Comparison of ENCODE assay signal across 25 cellular contexts in genomic region chr6:157787080-157787479, GRCh38. TPM values are rescaled to one million over a fixed set of nuclear protein-coding genes. Genes with fewer than 3 reads are reported as not detected.
DNase-seq lines count a peak whose midpoint lies in the region; ATAC-seq and TF ChIP-seq lines count a peak whose summit lies in the region.
"Had no signal": no experiment of that assay in that cellular context is flagged by ENCODE, and none has a peak within 500 bp of the region (broad histone marks: within the 10 kb centered on the region; RNA-seq: fewer than 3 reads in every experiment).

No MANE protein-coding gene starts in this region.

- no peaks in the 10 kb centered on the region for H3K36me3 Mint-ChIP-seq in Caco-2 (ENCODE audit: insufficient read depth, unreplicated experiment)
- H3K36me3 Mint-ChIP-seq in nephron progenitor cell (ENCODE audit: low read depth) = no peaks in the 10 kb centered on the region
- no peaks in the 10 kb centered on the region for H3K36me3 Mint-ChIP-seq in activated T-cell treated with anti-CD3 and anti-CD28 coated beads, Interleukin-2, amount 50 U/mL, for 4 hours (ENCODE audit: insufficient read depth)
- H3K36me3 Mint-ChIP-seq: CD14-positive monocyte; stimulated activated effector memory CD8-positive, alpha-beta T cell treated with anti-CD3 and anti-CD28 coated beads, Interleukin-12 subunit alpha, Interleukin-12 subunit beta, amount 100 ng/mL, for 72 hours; WTC11 had no signal

- BruUV-seq in Caco-2 (replicated peaks; lab: Mats Ljungman, UMichigan) (no TSS peak), Panc1 (replicated peaks; lab: Mats Ljungman, UMichigan) (no TSS peak)

- in situ Hi-C loops in Panc1 (cut with HindIII; ENCODE audit: low pct_unique_long_range_greater_than_20kb, low sequenced_read_pairs) = no loop called here

- no peaks in the 10 kb centered on the region for H3K27me3 ChIP-seq in Caco-2 (replicated peaks; ENCODE audit: control insufficient read depth, insufficient read depth, low read length)
- H3K27me3 ChIP-seq in Panc1 (ENCODE audit: control insufficient read depth, insufficient read depth, low read length) = no peaks in the 10 kb centered on the region
- H3K27me3 ChIP-seq: esophagus muscularis mucosa, heart left ventricle had no signal

- no peaks in the 10 kb centered on the region for H3K27me3 Mint-ChIP-seq in Caco-2 (ENCODE audit: insufficient read depth, unreplicated experiment)
- peaks cover 7% of the 10 kb centered on the region for H3K27me3 Mint-ChIP-seq in nephron progenitor cell (ENCODE audit: low read depth, poor library complexity)
- H3K27me3 Mint-ChIP-seq in activated T-cell treated with anti-CD3 and anti-CD28 coated beads, Interleukin-2, amount 50 U/mL, for 4 hours (ENCODE audit: low read depth) = peaks cover 5% of the 10 kb centered on the region

- H3K36me3 ChIP-seq in Caco-2 (ENCODE audit: control insufficient read depth, insufficient read depth, low read length) (no peaks in the 10 kb centered on the region), Panc1 (ENCODE audit: control insufficient read depth, insufficient read depth, low read length) (no peaks in the 10 kb centered on the region)
- H3K36me3 ChIP-seq: esophagus muscularis mucosa, heart left ventricle, lower lobe of right lung had no signal

- H3K27ac Mint-ChIP-seq in Caco-2 (ENCODE audit: unreplicated experiment) (peak overlapping the region; percentile 46), nephron progenitor cell (peak overlapping the region; percentile 66)
- H3K27ac Mint-ChIP-seq: stimulated activated effector memory CD8-positive, alpha-beta T cell treated with anti-CD3 and anti-CD28 coated beads, Interleukin-12 subunit alpha, Interleukin-12 subunit beta, amount 100 ng/mL, for 72 hours; T-helper 2 cell treated with Interferon-gamma antibody and Interleukin-4, amounts not matched to agents 5 μg/mL and 100 μg/mL, for 36 hours; WTC11 had no signal

- no peak for ATAC-seq in Panc1
- ATAC-seq in activated T-cell treated with anti-CD3 and anti-CD28 coated beads, Interleukin-2, amount 50 U/mL, for 4 hours = no peak
- no peak for ATAC-seq in HG03108 (IDR thresholded peaks at IDR 0.05; ENCODE audit: unreplicated experiment)
- no peak for ATAC-seq in HG03175 (IDR thresholded peaks at IDR 0.05; ENCODE audit: unreplicated experiment)
- ATAC-seq: GM12878; lower lobe of right lung; SK-N-SH treated with all-trans-retinoic acid at 6 μM for 48 hours; stimulated activated effector memory CD8-positive, alpha-beta T cell treated with anti-CD3 and anti-CD28 coated beads, Interleukin-12 subunit alpha, Interleukin-12 subunit beta, amount 100 ng/mL, for 72 hours; WTC11 had no signal

- H3K4me1 Mint-ChIP-seq in Caco-2 (ENCODE audit: low read depth, unreplicated experiment) (peaks cover 15% of the 10 kb centered on the region), nephron progenitor cell (no peaks in the 10 kb centered on the region)
- H3K4me1 Mint-ChIP-seq in activated T-cell treated with anti-CD3 and anti-CD28 coated beads, Interleukin-2, amount 50 U/mL, for 4 hours (ENCODE audit: low read depth) = peaks cover 5% of the 10 kb centered on the region
- H3K4me1 Mint-ChIP-seq: CD14-positive monocyte, WTC11 had no signal

- H3K9me3 Mint-ChIP-seq in Caco-2 (ENCODE audit: unreplicated experiment) (no peaks in the 10 kb centered on the region), nephron progenitor cell (peaks cover 8% of the 10 kb centered on the region)
- peaks cover 2% of the 10 kb centered on the region for H3K9me3 Mint-ChIP-seq in activated T-cell treated with anti-CD3 and anti-CD28 coated beads, Interleukin-2, amount 50 U/mL, for 4 hours

- H3K4me3 Mint-ChIP-seq in Caco-2 (ENCODE audit: unreplicated experiment) (no peak overlapping the region), nephron progenitor cell (no peak overlapping the region)
- no peak overlapping the region for H3K4me3 Mint-ChIP-seq in activated T-cell treated with anti-CD3 and anti-CD28 coated beads, Interleukin-2, amount 50 U/mL, for 4 hours
- H3K4me3 Mint-ChIP-seq: CD14-positive monocyte; stimulated activated effector memory CD8-positive, alpha-beta T cell treated with anti-CD3 and anti-CD28 coated beads, Interleukin-12 subunit alpha, Interleukin-12 subunit beta, amount 100 ng/mL, for 72 hours; T-helper 2 cell treated with Interferon-gamma antibody and Interleukin-4, amounts not matched to agents 5 μg/mL and 100 μg/mL, for 36 hours; WTC11 had no signal

- DNase-seq in Caco-2 = peak; percentile 72 to 75
- DNase-seq in Panc1 (ENCODE audit: low read depth, low spot score) = no peak
- DNase-seq in fibroblast of peridontal ligament (ENCODE audit: extremely low read depth) = peak; percentile 91
- DNase-seq in nephron progenitor cell = no peak
- DNase-seq in activated T-cell treated with anti-CD3 and anti-CD28 coated beads, Interleukin-2, amount 50 U/mL, for 4 hours = no peak
- no peak for DNase-seq in caudate nucleus (lab: John Stamatoyannopoulos, UW)
- DNase-seq: activated CD4-positive, alpha-beta T cell treated with anti-CD3 and anti-CD28 coated beads, Interleukin-2, amount 50 U/mL, for 48 hours; activated naive CD4-positive, alpha-beta T cell; GF-D8; heart left ventricle; KG1; lower lobe of right lung; NCI-H1105; NCI-H2081; NCI-H446 treated with DMSO at 0.1 percent for 48 hours; occipital lobe had no signal

- POLR2A ChIA-PET in Caco-2 (lab: Charles Lee) (interaction anchor here (1.3 kb wide), 1 partner anchor 24 kb away, joined by 3 read pairs; no protein-coding TSS in a partner anchor), Panc1 (lab: Charles Lee) (no interaction called here)

- peak overlapping the region; percentile 10; the same call in 1 of the 2 replicates for H3K27ac ChIP-seq in Panc1 (ENCODE audit: low read length)
- H3K27ac ChIP-seq in caudate nucleus (ENCODE audit: low read depth, low read length) = no peak overlapping the region
- H3K27ac ChIP-seq: esophagus muscularis mucosa, heart left ventricle, lower lobe of right lung had no signal

- CTCF ChIA-PET in Caco-2 (lab: Charles Lee) = interaction anchor here (0.6 kb wide), 1 partner anchor 54 kb away, joined by 3 read pairs; no protein-coding TSS in a partner anchor
- CTCF ChIA-PET in Panc1 (lab: Charles Lee) = no interaction called here

- H3K4me3 ChIP-seq in Caco-2 (ENCODE audit: low read depth, low read length) = no peak overlapping the region
- H3K4me3 ChIP-seq in Panc1 (ENCODE audit: low read depth in 2 of 2, low read length in 2 of 2) = no peak overlapping the region
- H3K4me3 ChIP-seq: esophagus muscularis mucosa, GM12878, heart left ventricle, lower lobe of right lung had no signal

- intact Hi-C loops in Caco-2 (cut with micrococcal nuclease; ENCODE audit: unreplicated experiment) (loop anchor here (1.0 kb wide), 1 partner anchor 24 kb away; no protein-coding TSS in a partner anchor), Panc1 (cut with micrococcal nuclease; ENCODE audit: unreplicated experiment) (no loop called here)

- H3K9me3 ChIP-seq in Caco-2 (no peaks in the 10 kb centered on the region), Panc1 (ENCODE audit: control insufficient read depth, insufficient read depth, low read depth, low read length) (no peaks in the 10 kb centered on the region)
- H3K9me3 ChIP-seq: esophagus muscularis mucosa, lower lobe of right lung had no signal

- TF ChIP-seq CTCF in Caco-2 (IDR thresholded peaks at IDR 0.05; ENCODE audit: insufficient read depth in 1 of 2, low read depth in 1 of 2, low read length in 1 of 2, severe bottlenecking in 1 of 2, unreplicated experiment in 1 of 2) = no peak
- no peak for TF ChIP-seq CTCF in Panc1 (IDR thresholded peaks at IDR 0.05)
- no peak for TF ChIP-seq CTCF in nephron progenitor cell (IDR thresholded peaks at IDR 0.05)

- H3K4me1 ChIP-seq in Caco-2 (peaks cover 6% of the 10 kb centered on the region; the same call in 1 of the 2 replicates), Panc1 (ENCODE audit: control insufficient read depth, insufficient read depth, low read length) (no peaks in the 10 kb centered on the region)
- H3K4me1 ChIP-seq: lower lobe of right lung had no signal

RNA-seq across cellular contexts. Expression of gene SNX9, which starts 36.0 kb away (rescaled TPM):
- total RNA-seq in Caco-2 (2022) = 27.4 and 29.5 TPM in 2 replicates
- 46.0 TPM for total RNA-seq in Panc1 (2021; ENCODE audit: unreplicated experiment)
- polyA plus RNA-seq in Panc1 (2012; ENCODE audit: insufficient read length) = 37.4 TPM
- total RNA-seq in activated T-cell treated with anti-CD3 and anti-CD28 coated beads, Interleukin-2, amount 50 U/mL, for 4 hours = 10 to 100 TPM; 39.0 to 52.5 (median 42.8) TPM

Comparison
In these comparisons a context has a peak if more than half of its experiments do, and no peak if none do; other contexts are left out.
1. DNase-seq: peak in Caco-2 (2 of 2) and fibroblast of peridontal ligament (single experiment); none in Panc1 (single experiment), nephron progenitor cell (single experiment), activated T-cell treated with anti-CD3 and anti-CD28 coated beads, Interleukin-2, amount 50 U/mL, for 4 hours (single experiment) and caudate nucleus (0 of 61).